Comparison of ENCODE assay signal across 8 cellular contexts in genomic region chr10:114026189-114027040, GRCh38. TPM values are rescaled to one million over a fixed set of nuclear protein-coding genes. Genes with fewer than 3 reads are reported as not detected.
DNase-seq lines count a peak whose midpoint lies in the region; ATAC-seq and TF ChIP-seq lines count a peak whose summit lies in the region.

No MANE protein-coding gene starts in this region.

- peak; percentile 51 for DNase-seq in BJ (ENCODE audit: low read depth)
- DNase-seq in HCEC 1CT: peak; percentile 86
- DNase-seq in RWPE2 (ENCODE audit: low spot score): peak; percentile 87
- peak; percentile 31 for DNase-seq in hepatocyte (ENCODE audit: low spot score)
- no peak for DNase-seq in posterior cingulate gyrus
- no peak for DNase-seq in glutamatergic neuron
- no peak for DNase-seq in DMS 273 (lab: John Stamatoyannopoulos, UW; ENCODE audit: unreplicated experiment)

- no peak overlapping the region for H3K4me2 ChIP-seq in hepatocyte

- no peak overlapping the region for H3K27ac Mint-ChIP-seq in glutamatergic neuron (ENCODE audit: unreplicated experiment)

- CTCF ChIA-PET in BJ (lab: Yijun Ruan, JAX): interaction anchor here (1.3 kb wide), 1 partner anchor 73 kb away, joined by 4 read pairs; no protein-coding TSS in a partner anchor

- intact Hi-C loops in posterior cingulate gyrus (cut with DNase I): no loop called here

- POLR2A ChIA-PET in BJ (lab: Charles Lee): no interaction called here

- no peak overlapping the region for H3K4me3 Mint-ChIP-seq in glutamatergic neuron (ENCODE audit: unreplicated experiment)

- H3K27me3 ChIP-seq in BJ (ENCODE audit: control insufficient read depth, insufficient read depth, low read length): no peaks in the 10 kb centered on the region
- H3K27me3 ChIP-seq in RWPE2 (ENCODE audit: insufficient read depth, poor library complexity, severe bottlenecking): no peaks in the 10 kb centered on the region
- H3K27me3 ChIP-seq in hepatocyte: no peaks in the 10 kb centered on the region

- H3K4me1 ChIP-seq in RWPE2 (ENCODE audit: insufficient read depth, poor library complexity, severe bottlenecking): peaks cover 48% of the 10 kb centered on the region
- H3K4me1 ChIP-seq in hepatocyte (ENCODE audit: insufficient read depth): no peaks in the 10 kb centered on the region

- no peak overlapping the region for H2AFZ ChIP-seq in hepatocyte

- no peaks in the 10 kb centered on the region for H4K20me1 ChIP-seq in hepatocyte (ENCODE audit: insufficient read depth, poor library complexity, severe bottlenecking)

- peaks cover 2% of the 10 kb centered on the region for H3K9me3 Mint-ChIP-seq in glutamatergic neuron (ENCODE audit: unreplicated experiment)

- H3K79me2 ChIP-seq in hepatocyte: no peaks in the 10 kb centered on the region

- H3K9me3 ChIP-seq in RWPE2 (ENCODE audit: severe bottlenecking) (no peaks in the 10 kb centered on the region), hepatocyte (ENCODE audit: low read depth) (no peaks in the 10 kb centered on the region)

- 49% methylated on average over 7 of the region's 7 CpGs for WGBS in hepatocyte (ENCODE audit: low lambda C conversion rate, missing lambda C conversion rate)

- H3K4me1 Mint-ChIP-seq in glutamatergic neuron (ENCODE audit: low read depth, unreplicated experiment): no peaks in the 10 kb centered on the region

- H3K27ac ChIP-seq in RWPE2 (ENCODE audit: poor library complexity, severe bottlenecking) (peak overlapping the region; percentile 93), hepatocyte (peak overlapping the region; percentile 50)

- H3K36me3 ChIP-seq in BJ (ENCODE audit: control insufficient read depth, insufficient read depth, low read length) (no peaks in the 10 kb centered on the region), RWPE2 (ENCODE audit: low read depth) (no peaks in the 10 kb centered on the region), hepatocyte (replicated peaks; ENCODE audit: insufficient read depth, low read depth) (no peaks in the 10 kb centered on the region)

- H3K9me2 ChIP-seq in hepatocyte (replicated peaks; ENCODE audit: insufficient read depth): no peaks in the 10 kb centered on the region

- H3K4me3 ChIP-seq in BJ (ENCODE audit: low read depth, low read length) (no peak overlapping the region), RWPE2 (ENCODE audit: severe bottlenecking) (no peak overlapping the region), hepatocyte (no peak overlapping the region)

- H3K27me3 Mint-ChIP-seq in glutamatergic neuron (ENCODE audit: unreplicated experiment): peaks cover 4% of the 10 kb centered on the region

- ATAC-seq in RWPE2 (ENCODE audit: low read depth): peak; percentile 89
- ATAC-seq in HG02970 (IDR thresholded peaks at IDR 0.05; ENCODE audit: low FRiP score, unreplicated experiment): no peak

- no peaks in the 10 kb centered on the region for H3K36me3 Mint-ChIP-seq in glutamatergic neuron (ENCODE audit: unreplicated experiment)

- TF ChIP-seq CTCF in BJ (IDR thresholded peaks at IDR 0.05; ENCODE audit: insufficient read depth, low read depth, low read length) (no peak), RWPE2 (IDR thresholded peaks at IDR 0.05; ENCODE audit: poor library complexity, severe bottlenecking) (no peak), hepatocyte (IDR thresholded peaks at IDR 0.05; ENCODE audit: poor library complexity) (no peak), glutamatergic neuron (IDR thresholded peaks at IDR 0.05; ENCODE audit: partially characterized antibody, unreplicated experiment) (no peak)

RNA-seq across cellular contexts. Expression of gene ADRB1, which starts 17.3 kb away (rescaled TPM):
- polyA plus RNA-seq in BJ (2011; rRNA removed) (not detected in 2 replicates), hepatocyte (0.10 and 0.60 TPM in 2 replicates)
- polyA minus RNA-seq in BJ (2011; rRNA and poly(A)+ RNA removed): not detected in 2 replicates
- total RNA-seq in hepatocyte (1.0 and 1.2 TPM in 2 replicates), glutamatergic neuron (ENCODE audit: unreplicated experiment) (not detected)

Comparison
In these comparisons a context has a peak if more than half of its experiments do, and no peak if none do; other contexts are left out.
1. DNase-seq: peak in BJ (single experiment), HCEC 1CT (single experiment), RWPE2 (single experiment) and hepatocyte (single experiment); none in posterior cingulate gyrus (0 of 10), glutamatergic neuron (single experiment) and DMS 273 (single experiment).